ENCODE assay signal across 16 cellular contexts in genomic region chr11:75813126-75813525, GRCh38. TPM values are rescaled to one million over a fixed set of nuclear protein-coding genes. Genes with fewer than 3 reads are reported as not detected.
DNase-seq lines count a peak whose midpoint lies in the region; TF ChIP-seq lines count a peak whose summit lies in the region.
"Had no signal": no experiment of that assay in that cellular context is flagged by ENCODE, and none has a peak within 500 bp of the region (broad histone marks: within the 10 kb centered on the region; RNA-seq: fewer than 3 reads in every experiment).

No MANE protein-coding gene starts in this region.

- H3K27me3 ChIP-seq in skeletal muscle tissue (ENCODE audit: control insufficient read depth in 3 of 3, insufficient read depth in 3 of 3, low read length in 3 of 3) = no peaks in the 10 kb centered on the region
- H3K27me3 ChIP-seq in ascending aorta = no peaks in the 10 kb centered on the region
- H3K27me3 ChIP-seq: tibial artery had no signal

- peaks cover 11% of the 10 kb centered on the region for H3K4me1 Mint-ChIP-seq in activated CD4-positive, alpha-beta T cell treated with anti-CD3 and anti-CD28 coated beads, Interleukin-2, amount 10 ng/mL, durations not matched to agents 7 days and 5 days
- peaks cover 20% of the 10 kb centered on the region for H3K4me1 Mint-ChIP-seq in HFFc6 (ENCODE audit: low read depth)

- H3K9ac ChIP-seq in skeletal muscle tissue (ENCODE audit: low read depth in 1 of 3, low read length in 3 of 3) = peak overlapping the region in 1 of 3 donors; percentile 15

- no peak overlapping the region for H3K4me3 ChIP-seq in epithelial cell of esophagus (ENCODE audit: low read length)
- H3K4me3 ChIP-seq in skeletal muscle tissue (ENCODE audit: low read length in 3 of 3) = no peak overlapping the region
- no peak overlapping the region for H3K4me3 ChIP-seq in ascending aorta

- H3K27ac ChIP-seq in skeletal muscle tissue (ENCODE audit: low read depth, low read length) (peak overlapping the region; percentile 39), ascending aorta (peak overlapping the region in 1 of 2 donors; percentile 5)

- H3K27me3 Mint-ChIP-seq in activated CD4-positive, alpha-beta T cell treated with anti-CD3 and anti-CD28 coated beads, Interleukin-2, amount 10 ng/mL, durations not matched to agents 7 days and 5 days = no peaks in the 10 kb centered on the region
- H3K27me3 Mint-ChIP-seq in HFFc6 (ENCODE audit: insufficient read depth) = peaks cover 1% of the 10 kb centered on the region; the same call in 1 of the 2 replicates

- H3K9me3 ChIP-seq in skeletal muscle tissue (ENCODE audit: control insufficient read depth in 3 of 3, low read length in 3 of 3) = no peaks in the 10 kb centered on the region
- H3K9me3 ChIP-seq in ascending aorta = no peaks in the 10 kb centered on the region
- H3K9me3 ChIP-seq: tibial artery had no signal

- H3K36me3 Mint-ChIP-seq in activated CD4-positive, alpha-beta T cell treated with anti-CD3 and anti-CD28 coated beads, Interleukin-2, amount 10 ng/mL, durations not matched to agents 7 days and 5 days (ENCODE audit: low read depth) = peaks cover 3% of the 10 kb centered on the region
- no peaks in the 10 kb centered on the region for H3K36me3 Mint-ChIP-seq in HFFc6 (ENCODE audit: low read depth)

- TF ChIP-seq CTCF in HFFc6 (IDR thresholded peaks at IDR 0.05) (no peak), epithelial cell of esophagus (IDR thresholded peaks at IDR 0.05; ENCODE audit: insufficient read depth, low read depth, low read length, missing control alignments) (no peak), ascending aorta (IDR thresholded peaks at IDR 0.05) (no peak)

- H3K36me3 ChIP-seq in skeletal muscle tissue (ENCODE audit: control insufficient read depth in 3 of 3, insufficient read depth in 3 of 3, low read length in 3 of 3) = no peaks in the 10 kb centered on the region
- H3K36me3 ChIP-seq in ascending aorta = no peaks in the 10 kb centered on the region
- H3K36me3 ChIP-seq: tibial artery had no signal

- POLR2A ChIA-PET in activated CD4-positive, alpha-beta T cell treated with anti-CD3 and anti-CD28 coated beads, Interleukin-2, amount 10 ng/mL, durations not matched to agents 7 days and 5 days (lab: Charles Lee) = interaction anchor here (0.5 kb wide), 1 partner anchor 31 kb away, joined by 3 read pairs; no protein-coding TSS in a partner anchor

- intact Hi-C loops in ascending aorta (cut with DNase I) = loop anchor here (5.0 to 10.0 kb wide), 3 partner anchors 261 to 422 kb away; no protein-coding TSS in a partner anchor

- no peak for DNase-seq in activated CD4-positive, alpha-beta T cell treated with anti-CD3 and anti-CD28 coated beads, Interleukin-2, amount 10 ng/mL, durations not matched to agents 7 days and 5 days
- no peak for DNase-seq in activated CD4-positive, alpha-beta T cell treated with anti-CD3 and anti-CD28 coated beads for 1 hour
- no peak for DNase-seq in HFFc6
- DNase-seq in epithelial cell of esophagus (ENCODE audit: low read depth) = peak; percentile 46
- DNase-seq in ascending aorta (ENCODE audit: low spot score in 2 of 2) = no peak
- DNase-seq in AG08396 (ENCODE audit: low spot score) = no peak
- no peak for DNase-seq in SHP77 treated with DMSO at 0.1 percent for 48 hours (lab: John Stamatoyannopoulos, UW)
- DNase-seq: ACHN; activated CD4-positive, alpha-beta T cell treated with anti-CD3 and anti-CD28 coated beads for 4 hours; DMS 273 treated with DMSO at 0.1 percent for 48 hours; head of caudate nucleus; NCI-H2171 treated with DMSO at 0.1 percent for 48 hours; NK-92 treated with Interleukin-12 subunit alpha and Interleukin-12 subunit beta, amount 100 ng/mL, for 24 hours; SW 1271; tibial artery had no signal

- H3K27ac Mint-ChIP-seq in activated CD4-positive, alpha-beta T cell treated with anti-CD3 and anti-CD28 coated beads, Interleukin-2, amount 10 ng/mL, durations not matched to agents 7 days and 5 days = peak overlapping the region; percentile 9
- peak overlapping the region; percentile 92; the same call in 1 of the 2 replicates for H3K27ac Mint-ChIP-seq in HFFc6

- H3K4me1 ChIP-seq in skeletal muscle tissue (ENCODE audit: control insufficient read depth in 3 of 3, insufficient read depth in 3 of 3, low read length in 3 of 3) = peaks cover 20 to 24% (median 21%) of the 10 kb centered on the region in 3 donors
- peaks cover 3 to 9% of the 10 kb centered on the region in 2 donors for H3K4me1 ChIP-seq in ascending aorta

- CTCF ChIA-PET in activated CD4-positive, alpha-beta T cell treated with anti-CD3 and anti-CD28 coated beads, Interleukin-2, amount 10 ng/mL, durations not matched to agents 7 days and 5 days (lab: Charles Lee) = interaction anchor here (0.6 to 3.8 kb wide), 4 partner anchors 9 to 358 kb away, joined by 3 to 33 read pairs (median 6); no protein-coding TSS in a partner anchor

- H3K9me3 Mint-ChIP-seq in activated CD4-positive, alpha-beta T cell treated with anti-CD3 and anti-CD28 coated beads, Interleukin-2, amount 10 ng/mL, durations not matched to agents 7 days and 5 days = no peaks in the 10 kb centered on the region
- no peaks in the 10 kb centered on the region for H3K9me3 Mint-ChIP-seq in HFFc6

- H3K4me3 Mint-ChIP-seq in activated CD4-positive, alpha-beta T cell treated with anti-CD3 and anti-CD28 coated beads, Interleukin-2, amount 10 ng/mL, durations not matched to agents 7 days and 5 days = no peak overlapping the region
- no peak overlapping the region for H3K4me3 Mint-ChIP-seq in HFFc6

RNA-seq across cellular contexts. Expression of gene UVRAG, which starts 1.9 kb away (rescaled TPM):
- 10 to 100 TPM; 16.8 to 17.0 TPM for total RNA-seq in activated CD4-positive, alpha-beta T cell treated with anti-CD3 and anti-CD28 coated beads, Interleukin-2, amount 10 ng/mL, durations not matched to agents 7 days and 5 days
- 10 to 100 TPM in 4 of 6 experiments, 1 to 10 TPM in 2; 9.4 to 12.9 (median 10.7) TPM for total RNA-seq in HFFc6 (2021; fragmentation: NEBNext Ultra II Directional; extraction: Animal tissue kit (Norgen Biotek cat#: 25700))
- total RNA-seq in skeletal muscle tissue (14.1 TPM), ascending aorta (45.2 TPM)

RNA-seq across cellular contexts. Expression of gene DGAT2, which starts 44.5 kb away (rescaled TPM):
- total RNA-seq in activated CD4-positive, alpha-beta T cell treated with anti-CD3 and anti-CD28 coated beads, Interleukin-2, amount 10 ng/mL, durations not matched to agents 7 days and 5 days = under 1 TPM; 0.77 to 0.99 TPM
- total RNA-seq in HFFc6 (2021; fragmentation: NEBNext Ultra II Directional; extraction: Animal tissue kit (Norgen Biotek cat#: 25700)) = under 1 TPM; 0.23 to 0.55 (median 0.36) TPM
- total RNA-seq in skeletal muscle tissue (19.3 TPM), ascending aorta (26.2 TPM)

Comparison
In these comparisons a context has a peak if more than half of its experiments do, and no peak if none do; other contexts are left out.
1. RNA of gene DGAT2, which starts 44.5 kb away (total RNA-seq): 26.2 TPM in ascending aorta (single experiment) and 19.3 TPM in skeletal muscle tissue (single experiment); 0.77 to 0.99 TPM in activated CD4-positive, alpha-beta T cell treated with anti-CD3 and anti-CD28 coated beads, Interleukin-2, amount 10 ng/mL, durations not matched to agents 7 days and 5 days and 0.23 to 0.55 TPM in HFFc6; every median in the first group is over 10 times any median in the second.